Comparison of ENCODE assay signal across 1 cellular context in genomic region chr12:122702890-122703569, GRCh38.
A peak's percentile ranks its signal among the peaks of the same experiment; 100 is the strongest.
TF ChIP-seq lines count a peak whose summit lies in the region.

Gene HCAR2 (minus strand): TSS chr12:122703357. CDS start chr12:122703283, 74 bp downstream.

TF ChIP-seq in HepG2, 621 proteins besides CTCF, POLR2A, EP300 and RAD21:
- TF ChIP-seq SAP130 (CRISPR knock-in tag; IDR thresholded peaks at IDR 0.05; ENCODE audit: low read depth), result peak; percentile 33; the same call in 1 of the 2 replicates
